1 cellular context compared by ENCODE assay signal in the genomic region with DNA sequence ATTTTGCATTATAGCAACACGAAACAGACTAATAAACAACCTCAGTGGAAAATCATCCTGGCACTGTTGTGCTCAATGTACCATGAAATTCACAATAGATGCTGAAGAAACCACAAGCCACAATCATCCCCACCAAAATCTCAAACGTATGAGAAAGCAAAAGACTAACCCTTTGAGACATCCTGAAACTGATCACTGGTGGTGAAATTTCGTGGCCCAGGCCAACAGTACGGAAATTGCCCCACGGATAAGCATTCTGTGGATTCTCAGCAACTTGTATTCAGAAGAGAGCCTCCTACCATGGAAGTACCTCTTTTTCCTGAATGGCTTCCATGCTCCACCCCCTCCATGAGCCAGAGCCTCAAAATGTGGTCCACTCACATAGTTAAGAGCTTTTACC.
A peak's percentile ranks its signal among the peaks of the same experiment; 100 is the strongest.
TF ChIP-seq lines count a peak whose summit lies in the region.

No MANE protein-coding gene starts in this region.

TF ChIP-seq in GM12878, 131 proteins besides CTCF, POLR2A, EP300 and RAD21 (continued from another document):
- TF ChIP-seq MTA3 (IDR thresholded peaks at IDR 0.05; ENCODE audit: borderline replicate concordance, low read length) (0 out of 2 replicates have a peak, but pooled peaks have one; percentile 40), EED (IDR thresholded peaks at IDR 0.05; ENCODE audit: low read depth) (peak; percentile 78), NFIC (IDR thresholded peaks at IDR 0.05; ENCODE audit: low read depth, low read length) (peak; percentile 51; the same call in 1 of the 2 replicates), NFXL1 (IDR thresholded peaks at IDR 0.05; ENCODE audit: borderline replicate concordance) (no peak), YBX1 (IDR thresholded peaks at IDR 0.05) (no peak), SUPT20H (IDR thresholded peaks at IDR 0.05; ENCODE audit: borderline replicate concordance, control insufficient read depth, low read depth, low read length) (no peak), RUNX3 (IDR thresholded peaks at IDR 0.05; ENCODE audit: low read length) (peak; percentile 94), HCFC1 (IDR thresholded peaks at IDR 0.05; ENCODE audit: low read length) (no peak), CBFB (IDR thresholded peaks at IDR 0.05; ENCODE audit: low read depth) (0 out of 2 replicates have a peak, but pooled peaks have one; percentile 49), IRF4 (IDR thresholded peaks at IDR 0.05; ENCODE audit: low read depth, low read length) (0 out of 2 replicates have a peak, but pooled peaks have one; percentile 44), ELK1 (IDR thresholded peaks at IDR 0.05; ENCODE audit: low read depth, low read length) (no peak), TAF1 (IDR thresholded peaks at IDR 0.05; ENCODE audit: borderline replicate concordance, low read depth, low read length) (no peak), MEF2A (IDR thresholded peaks at IDR 0.05; ENCODE audit: insufficient read depth, low read depth, low read length) (no peak), IRF3 (IDR thresholded peaks at IDR 0.05) (no peak), BHLHE40 (IDR thresholded peaks at IDR 0.05; ENCODE audit: borderline replicate concordance in 1 of 2, low read depth in 2 of 2, low read length in 1 of 2) (no peak)
- TF ChIP-seq, protein P1, sequence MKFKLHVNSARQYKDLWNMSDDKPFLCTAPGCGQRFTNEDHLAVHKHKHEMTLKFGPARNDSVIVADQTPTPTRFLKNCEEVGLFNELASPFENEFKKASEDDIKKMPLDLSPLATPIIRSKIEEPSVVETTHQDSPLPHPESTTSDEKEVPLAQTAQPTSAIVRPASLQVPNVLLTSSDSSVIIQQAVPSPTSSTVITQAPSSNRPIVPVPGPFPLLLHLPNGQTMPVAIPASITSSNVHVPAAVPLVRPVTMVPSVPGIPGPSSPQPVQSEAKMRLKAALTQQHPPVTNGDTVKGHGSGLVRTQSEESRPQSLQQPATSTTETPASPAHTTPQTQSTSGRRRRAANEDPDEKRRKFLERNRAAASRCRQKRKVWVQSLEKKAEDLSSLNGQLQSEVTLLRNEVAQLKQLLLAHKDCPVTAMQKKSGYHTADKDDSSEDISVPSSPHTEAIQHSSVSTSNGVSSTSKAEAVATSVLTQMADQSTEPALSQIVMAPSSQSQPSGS (IDR thresholded peaks at IDR 0.05; ENCODE audit: low read length), result peak; percentile 50; the same call in 1 of the 2 replicates
- TF ChIP-seq, protein P2, sequence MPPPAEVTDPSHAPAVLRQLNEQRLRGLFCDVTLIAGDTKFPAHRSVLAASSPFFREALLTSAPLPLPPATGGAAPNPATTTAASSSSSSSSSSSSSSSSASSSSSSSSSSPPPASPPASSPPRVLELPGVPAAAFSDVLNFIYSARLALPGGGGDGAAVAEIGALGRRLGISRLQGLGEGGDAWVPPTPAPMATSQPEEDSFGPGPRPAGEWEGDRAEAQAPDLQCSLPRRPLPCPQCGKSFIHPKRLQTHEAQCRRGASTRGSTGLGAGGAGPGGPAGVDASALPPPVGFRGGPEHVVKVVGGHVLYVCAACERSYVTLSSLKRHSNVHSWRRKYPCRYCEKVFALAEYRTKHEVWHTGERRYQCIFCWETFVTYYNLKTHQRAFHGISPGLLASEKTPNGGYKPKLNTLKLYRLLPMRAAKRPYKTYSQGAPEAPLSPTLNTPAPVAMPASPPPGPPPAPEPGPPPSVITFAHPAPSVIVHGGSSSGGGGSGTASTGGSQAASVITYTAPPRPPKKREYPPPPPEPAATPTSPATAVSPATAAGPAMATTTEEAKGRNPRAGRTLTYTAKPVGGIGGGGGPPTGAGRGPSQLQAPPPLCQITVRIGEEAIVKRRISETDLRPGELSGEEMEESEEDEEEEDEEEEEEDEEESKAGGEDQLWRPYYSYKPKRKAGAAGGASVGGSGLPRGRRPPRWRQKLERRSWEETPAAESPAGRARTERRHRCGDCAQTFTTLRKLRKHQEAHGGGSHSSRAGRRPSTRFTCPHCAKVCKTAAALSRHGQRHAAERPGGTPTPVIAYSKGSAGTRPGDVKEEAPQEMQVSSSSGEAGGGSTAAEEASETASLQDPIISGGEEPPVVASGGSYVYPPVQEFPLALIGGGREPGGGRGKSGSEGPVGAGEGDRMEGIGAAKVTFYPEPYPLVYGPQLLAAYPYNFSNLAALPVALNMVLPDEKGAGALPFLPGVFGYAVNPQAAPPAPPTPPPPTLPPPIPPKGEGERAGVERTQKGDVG (CRISPR knock-in tag; IDR thresholded peaks at IDR 0.05), result no peak
